1 cellular context compared by ENCODE assay signal in the genomic region with DNA sequence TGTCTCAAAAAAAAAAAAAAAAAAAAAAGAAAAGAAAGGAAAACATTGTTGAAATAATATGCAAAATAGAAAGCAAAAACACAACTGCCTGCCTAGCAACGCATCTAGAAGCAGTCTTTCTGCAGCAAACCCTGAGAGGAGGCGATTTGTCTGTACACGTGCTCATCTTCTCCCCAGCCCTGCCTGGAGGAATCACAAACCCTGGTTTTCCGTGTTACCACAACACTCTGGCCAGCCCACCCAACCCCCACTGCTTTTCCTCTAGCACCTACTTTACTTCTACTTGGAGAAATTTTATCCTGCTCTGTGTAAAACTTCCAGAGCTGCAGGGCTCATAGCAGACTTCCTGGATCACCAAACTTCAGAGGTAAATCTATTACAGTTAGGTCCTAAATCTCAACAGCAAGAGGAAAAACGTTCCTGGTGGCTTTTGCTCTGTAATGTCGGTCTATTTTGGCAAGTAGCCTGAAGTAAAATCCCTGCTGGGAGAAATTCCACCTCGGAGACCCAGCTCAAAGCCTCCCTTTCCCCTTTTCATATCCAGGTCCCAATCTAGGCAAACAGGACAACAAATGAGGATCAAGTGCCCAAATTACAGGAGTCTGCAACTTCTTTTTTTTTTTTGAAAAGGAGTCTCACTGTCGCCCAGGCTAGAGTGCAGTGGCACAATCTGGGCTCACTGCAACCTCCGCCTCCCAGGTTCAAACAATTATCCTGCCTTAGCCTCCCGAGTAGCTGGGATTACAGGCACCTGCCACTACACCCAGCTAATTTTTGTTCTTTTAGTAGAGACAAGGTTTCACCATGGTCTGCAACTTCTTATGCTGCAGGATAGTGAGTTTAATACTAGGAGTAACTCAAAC.
TF ChIP-seq lines count a peak whose summit lies in the region.

No MANE protein-coding gene starts in this region.

TF ChIP-seq in HepG2, 621 proteins besides CTCF, POLR2A, EP300 and RAD21 (continued from another document):
- TF ChIP-seq, protein P1, sequence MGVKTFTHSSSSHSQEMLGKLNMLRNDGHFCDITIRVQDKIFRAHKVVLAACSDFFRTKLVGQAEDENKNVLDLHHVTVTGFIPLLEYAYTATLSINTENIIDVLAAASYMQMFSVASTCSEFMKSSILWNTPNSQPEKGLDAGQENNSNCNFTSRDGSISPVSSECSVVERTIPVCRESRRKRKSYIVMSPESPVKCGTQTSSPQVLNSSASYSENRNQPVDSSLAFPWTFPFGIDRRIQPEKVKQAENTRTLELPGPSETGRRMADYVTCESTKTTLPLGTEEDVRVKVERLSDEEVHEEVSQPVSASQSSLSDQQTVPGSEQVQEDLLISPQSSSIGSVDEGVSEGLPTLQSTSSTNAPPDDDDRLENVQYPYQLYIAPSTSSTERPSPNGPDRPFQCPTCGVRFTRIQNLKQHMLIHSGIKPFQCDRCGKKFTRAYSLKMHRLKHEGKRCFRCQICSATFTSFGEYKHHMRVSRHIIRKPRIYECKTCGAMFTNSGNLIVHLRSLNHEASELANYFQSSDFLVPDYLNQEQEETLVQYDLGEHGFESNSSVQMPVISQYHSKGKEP (CRISPR knock-in tag; IDR thresholded peaks at IDR 0.05): no peak
- TF ChIP-seq, protein P2, sequence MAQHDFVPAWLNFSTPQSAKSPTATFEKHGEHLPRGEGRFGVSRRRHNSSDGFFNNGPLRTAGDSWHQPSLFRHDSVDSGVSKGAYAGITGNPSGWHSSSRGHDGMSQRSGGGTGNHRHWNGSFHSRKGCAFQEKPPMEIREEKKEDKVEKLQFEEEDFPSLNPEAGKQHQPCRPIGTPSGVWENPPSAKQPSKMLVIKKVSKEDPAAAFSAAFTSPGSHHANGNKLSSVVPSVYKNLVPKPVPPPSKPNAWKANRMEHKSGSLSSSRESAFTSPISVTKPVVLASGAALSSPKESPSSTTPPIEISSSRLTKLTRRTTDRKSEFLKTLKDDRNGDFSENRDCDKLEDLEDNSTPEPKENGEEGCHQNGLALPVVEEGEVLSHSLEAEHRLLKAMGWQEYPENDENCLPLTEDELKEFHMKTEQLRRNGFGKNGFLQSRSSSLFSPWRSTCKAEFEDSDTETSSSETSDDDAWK (CRISPR knock-in tag; IDR thresholded peaks at IDR 0.05): no peak
- no peak for TF ChIP-seq ZNF567 (CRISPR knock-in tag; IDR thresholded peaks at IDR 0.05; ENCODE audit: borderline replicate concordance)
- no peak for TF ChIP-seq ZNF326 (CRISPR knock-in tag; IDR thresholded peaks at IDR 0.05; ENCODE audit: borderline replicate concordance)
- no peak for TF ChIP-seq ZNF619 (CRISPR knock-in tag; IDR thresholded peaks at IDR 0.05)
- TF ChIP-seq ZC3H13 (CRISPR knock-in tag; IDR thresholded peaks at IDR 0.05): no peak
